Comparison of ENCODE assay signal across 1 cellular context in the genomic region with DNA sequence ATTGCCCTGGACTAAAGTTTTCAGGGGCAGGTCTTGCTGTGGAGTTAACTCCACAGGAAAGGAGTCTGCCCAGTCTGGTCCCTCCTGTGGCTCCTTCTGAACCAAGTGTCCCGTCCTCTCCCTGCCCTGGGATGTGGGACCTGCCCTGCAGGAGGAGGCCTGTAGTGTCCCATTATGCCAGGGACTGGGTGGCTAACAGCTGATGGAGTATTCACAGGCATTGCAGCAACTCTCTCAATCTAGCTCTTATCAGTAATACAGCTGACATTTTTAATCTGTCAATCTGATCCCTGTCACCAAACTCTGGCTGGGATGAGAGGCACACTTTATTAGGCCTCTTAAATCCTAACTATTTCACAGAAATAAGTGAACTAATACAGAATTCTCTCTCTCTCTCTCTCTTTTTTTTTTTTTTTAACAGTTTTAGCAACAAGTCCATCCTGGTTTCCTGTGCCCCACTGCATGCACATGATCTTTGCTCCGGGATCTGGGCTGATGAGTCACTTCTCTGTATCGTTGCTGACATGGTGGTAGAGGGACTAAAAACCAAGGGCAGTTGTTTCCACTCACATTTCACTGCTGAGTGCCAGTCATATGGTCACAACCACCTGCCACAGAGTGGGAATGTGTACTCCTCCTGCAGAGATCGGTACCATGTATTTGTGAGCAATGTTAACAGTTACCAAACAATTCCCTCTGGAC.
TF ChIP-seq lines count a peak whose summit lies in the region.

No MANE protein-coding gene starts in this region.

TF ChIP-seq in HEK293, 187 proteins besides CTCF, POLR2A, EP300 and RAD21 (continued from another document):
- TF ChIP-seq ZBTB44 (tag by site-specific recombination; IDR thresholded peaks at IDR 0.05) (no peak), ZNF768 (tag by site-specific recombination; IDR thresholded peaks at IDR 0.05) (no peak), ZBTB6 (tag by site-specific recombination; IDR thresholded peaks at IDR 0.05) (no peak), ZNF157 (tag by site-specific recombination; IDR thresholded peaks at IDR 0.05) (no peak)
